In genomic region chr2:70247364-70248144, GRCh38 we compare ENCODE assay signal across 8 cellular contexts. TPM values are rescaled to one million over a fixed set of nuclear protein-coding genes. Genes with fewer than 3 reads are reported as not detected.
DNase-seq lines count a peak whose midpoint lies in the region; ATAC-seq and TF ChIP-seq lines count a peak whose summit lies in the region.

No MANE protein-coding gene starts in this region.

- no peak for TF ChIP-seq EP300 in suprapubic skin (IDR thresholded peaks at IDR 0.05)

- under 1% methylated on average over 18 of the region's 18 CpGs for WGBS in suprapubic skin

- DNase-seq in EH (ENCODE audit: low read depth) (peak; percentile 35), ascending aorta (ENCODE audit: low spot score in 2 of 2) (no peak), left kidney (ENCODE audit: low read depth, low spot score) (peak; percentile 50), suprapubic skin (ENCODE audit: low spot score in 2 of 2) (no peak), DMS153 treated with DMSO at 0.1 percent for 48 hours (lab: John Stamatoyannopoulos, UW; ENCODE audit: unreplicated experiment) (no peak)

- no peaks in the 10 kb centered on the region for H3K9me2 ChIP-seq in Loucy (replicated peaks; ENCODE audit: low read depth, low read length)

- H3K9ac ChIP-seq in Loucy (ENCODE audit: low read depth, low read length, poor library complexity, severe bottlenecking), result peak overlapping the region; percentile 97

- peak overlapping the region; percentile 87 to 88 for H3K27ac ChIP-seq in ascending aorta
- H3K27ac ChIP-seq in suprapubic skin, result peak overlapping the region; percentile 98

- ATAC-seq in GM18858 (IDR thresholded peaks at IDR 0.05; ENCODE audit: unreplicated experiment), result no peak
- ATAC-seq in HG03175 (IDR thresholded peaks at IDR 0.05; ENCODE audit: unreplicated experiment), result no peak

- no peak for TF ChIP-seq POLR2A in suprapubic skin (IDR thresholded peaks at IDR 0.05)

- H3K36me3 ChIP-seq in Loucy (ENCODE audit: insufficient read depth, low read length) (no peaks in the 10 kb centered on the region; the same call in 1 of the 2 replicates), ascending aorta (no peaks in the 10 kb centered on the region), suprapubic skin (no peaks in the 10 kb centered on the region)

- H3K9me3 ChIP-seq in Loucy (ENCODE audit: insufficient read depth, low read depth, low read length), result no peaks in the 10 kb centered on the region
- no peaks in the 10 kb centered on the region for H3K9me3 ChIP-seq in ascending aorta
- no peaks in the 10 kb centered on the region for H3K9me3 ChIP-seq in suprapubic skin

- H3K27me3 ChIP-seq in Loucy (ENCODE audit: insufficient read depth, low read length, poor library complexity, severe bottlenecking) (no peaks in the 10 kb centered on the region), ascending aorta (no peaks in the 10 kb centered on the region), suprapubic skin (no peaks in the 10 kb centered on the region)

- H3K79me2 ChIP-seq in Loucy (ENCODE audit: insufficient read depth, low read length), result peaks cover 59% of the 10 kb centered on the region

- peak overlapping the region; percentile 78; the same call in 1 of the 2 replicates for H2AFZ ChIP-seq in Loucy (ENCODE audit: low read length)

- H3F3A ChIP-seq in Loucy (ENCODE audit: low read depth), result peaks cover 3% of the 10 kb centered on the region; the same call in 1 of the 2 replicates

- intact Hi-C loops in ascending aorta (cut with DNase I), result loop anchor here (1.0 to 5.0 kb wide), 6 partner anchors 11 to 730 kb away; partner anchors contain the start of genes ANKRD53, C2orf42, FAM136A and PCBP1

- H3K4me2 ChIP-seq in Loucy (ENCODE audit: low read depth, low read length, poor library complexity, severe bottlenecking), result peak overlapping the region; percentile 78

- peaks cover 53% of the 10 kb centered on the region for H4K20me1 ChIP-seq in Loucy (ENCODE audit: insufficient read depth, low read length, poor library complexity, severe bottlenecking)

- peaks cover 30% of the 10 kb centered on the region for H3K4me1 ChIP-seq in Loucy (ENCODE audit: insufficient read depth, low read length, poor library complexity, severe bottlenecking)
- peaks cover 0 to 9% of the 10 kb centered on the region in 2 donors for H3K4me1 ChIP-seq in ascending aorta
- peaks cover 32% of the 10 kb centered on the region for H3K4me1 ChIP-seq in suprapubic skin

- peak overlapping the region; percentile 90 for H3K4me3 ChIP-seq in Loucy (ENCODE audit: low read length, poor library complexity, severe bottlenecking)
- H3K4me3 ChIP-seq in ascending aorta, result peak overlapping the region; percentile 69 to 70
- H3K4me3 ChIP-seq in suprapubic skin, result peak overlapping the region; percentile 94

- no peak for TF ChIP-seq CTCF in Loucy (conservative IDR thresholded peaks at IDR 0.05; ENCODE audit: low read length)
- no peak for TF ChIP-seq CTCF in ascending aorta (IDR thresholded peaks at IDR 0.05)
- TF ChIP-seq CTCF in suprapubic skin (IDR thresholded peaks at IDR 0.05), result no peak

RNA-seq across cellular contexts. Expression of gene TIA1, which starts 0.9 kb away (rescaled TPM):
- 19.3 TPM for total RNA-seq in ascending aorta
- 100 to 1,000 TPM in 1 of 4 donors, 10 to 100 TPM in 3; 31.2 to 115 (median 58.0) TPM for total RNA-seq in suprapubic skin

RNA-seq across cellular contexts. Expression of gene PCYOX1, which starts 10.4 kb away (rescaled TPM):
- total RNA-seq in ascending aorta (19.3 TPM), suprapubic skin (10 to 100 TPM; 34.4 to 57.2 (median 48.1) TPM)

RNA-seq across cellular contexts. Expression of gene SNRPG, which starts 46.0 kb away (rescaled TPM):
- total RNA-seq in ascending aorta, result 4.0 TPM
- 10 to 100 TPM; 47.3 to 63.1 (median 55.7) TPM for total RNA-seq in suprapubic skin

RNA-seq across cellular contexts. Expression of gene FAM136A, which starts 54.3 kb away (rescaled TPM):
- total RNA-seq in ascending aorta (2.0 TPM), suprapubic skin (10 to 100 TPM; 20.8 to 30.9 (median 26.4) TPM)

RNA-seq across cellular contexts. Expression of gene C2orf42, which starts 56.7 kb away (rescaled TPM):
- total RNA-seq in ascending aorta (9.5 TPM), suprapubic skin (10 to 100 TPM; 12.4 to 21.6 (median 15.3) TPM)

Comparison
In these comparisons a context has a peak if more than half of its experiments do, and no peak if none do; other contexts are left out.
1. DNase-seq: peak in EH (single experiment) and left kidney (single experiment); none in ascending aorta (0 of 2), suprapubic skin (0 of 2) and DMS153 treated with DMSO at 0.1 percent for 48 hours (single experiment).
2. Peak in every context shown above with its lines, with median percentiles within 50 percentile points of each other: H3K4me3 ChIP-seq.